In the genomic region with DNA sequence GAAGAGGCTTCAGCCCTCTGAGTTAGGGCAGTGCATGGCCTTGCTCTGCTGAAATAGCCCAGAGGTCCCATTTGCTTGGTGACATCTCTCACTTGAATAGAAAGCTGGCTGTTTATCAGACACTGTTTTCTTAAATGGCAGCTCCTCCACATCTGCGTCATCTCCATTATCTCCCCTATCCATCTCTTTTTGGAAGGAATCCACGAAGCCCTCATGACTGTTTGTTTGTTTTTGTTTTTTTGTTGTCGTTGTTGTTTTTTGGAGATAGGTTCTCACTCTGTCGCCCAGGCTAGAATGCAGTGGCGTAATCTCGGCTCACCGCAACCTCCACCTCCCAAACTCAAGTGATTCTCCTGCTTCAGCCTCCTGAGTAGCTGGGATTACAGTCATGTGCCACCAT, we compare ENCODE assay signal across 1 cellular context.
TF ChIP-seq lines count a peak whose summit lies in the region.

No MANE protein-coding gene starts in this region.

TF ChIP-seq in HepG2, 621 proteins besides CTCF, POLR2A, EP300 and RAD21:
- TF ChIP-seq, protein P1, sequence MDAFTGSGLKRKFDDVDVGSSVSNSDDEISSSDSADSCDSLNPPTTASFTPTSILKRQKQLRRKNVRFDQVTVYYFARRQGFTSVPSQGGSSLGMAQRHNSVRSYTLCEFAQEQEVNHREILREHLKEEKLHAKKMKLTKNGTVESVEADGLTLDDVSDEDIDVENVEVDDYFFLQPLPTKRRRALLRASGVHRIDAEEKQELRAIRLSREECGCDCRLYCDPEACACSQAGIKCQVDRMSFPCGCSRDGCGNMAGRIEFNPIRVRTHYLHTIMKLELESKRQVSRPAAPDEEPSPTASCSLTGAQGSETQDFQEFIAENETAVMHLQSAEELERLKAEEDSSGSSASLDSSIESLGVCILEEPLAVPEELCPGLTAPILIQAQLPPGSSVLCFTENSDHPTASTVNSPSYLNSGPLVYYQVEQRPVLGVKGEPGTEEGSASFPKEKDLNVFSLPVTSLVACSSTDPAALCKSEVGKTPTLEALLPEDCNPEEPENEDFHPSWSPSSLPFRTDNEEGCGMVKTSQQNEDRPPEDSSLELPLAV (CRISPR knock-in tag; conservative IDR thresholded peaks at IDR 0.05; ENCODE audit: low read depth): no peak
- TF ChIP-seq ZNF792 (CRISPR knock-in tag; IDR thresholded peaks at IDR 0.05) (no peak), ZNF17 (CRISPR knock-in tag; IDR thresholded peaks at IDR 0.05) (no peak), GTF2F1 (IDR thresholded peaks at IDR 0.05; ENCODE audit: low read length) (no peak), E2F1 (CRISPR knock-in tag; IDR thresholded peaks at IDR 0.05) (no peak), ELK4 (CRISPR knock-in tag; IDR thresholded peaks at IDR 0.05; ENCODE audit: borderline replicate concordance) (no peak), ZNF597 (CRISPR knock-in tag; IDR thresholded peaks at IDR 0.05) (no peak), HNF4G (IDR thresholded peaks at IDR 0.05; ENCODE audit: borderline replicate concordance, low read depth, low read length) (no peak), HNF4G (CRISPR knock-in tag; IDR thresholded peaks at IDR 0.05; ENCODE audit: borderline replicate concordance, low read depth) (no peak), SNAPC2 (CRISPR knock-in tag; IDR thresholded peaks at IDR 0.05) (no peak)
- TF ChIP-seq, protein P2, sequence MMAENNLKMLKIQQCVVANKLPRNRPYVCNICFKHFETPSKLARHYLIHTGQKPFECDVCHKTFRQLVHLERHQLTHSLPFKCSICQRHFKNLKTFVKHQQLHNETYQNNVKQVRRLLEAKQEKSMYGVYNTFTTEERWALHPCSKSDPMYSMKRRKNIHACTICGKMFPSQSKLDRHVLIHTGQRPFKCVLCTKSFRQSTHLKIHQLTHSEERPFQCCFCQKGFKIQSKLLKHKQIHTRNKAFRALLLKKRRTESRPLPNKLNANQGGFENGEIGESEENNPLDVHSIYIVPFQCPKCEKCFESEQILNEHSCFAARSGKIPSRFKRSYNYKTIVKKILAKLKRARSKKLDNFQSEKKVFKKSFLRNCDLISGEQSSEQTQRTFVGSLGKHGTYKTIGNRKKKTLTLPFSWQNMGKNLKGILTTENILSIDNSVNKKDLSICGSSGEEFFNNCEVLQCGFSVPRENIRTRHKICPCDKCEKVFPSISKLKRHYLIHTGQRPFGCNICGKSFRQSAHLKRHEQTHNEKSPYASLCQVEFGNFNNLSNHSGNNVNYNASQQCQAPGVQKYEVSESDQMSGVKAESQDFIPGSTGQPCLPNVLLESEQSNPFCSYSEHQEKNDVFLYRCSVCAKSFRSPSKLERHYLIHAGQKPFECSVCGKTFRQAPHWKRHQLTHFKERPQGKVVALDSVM (CRISPR knock-in tag; IDR thresholded peaks at IDR 0.05): no peak
- TF ChIP-seq, protein P3, sequence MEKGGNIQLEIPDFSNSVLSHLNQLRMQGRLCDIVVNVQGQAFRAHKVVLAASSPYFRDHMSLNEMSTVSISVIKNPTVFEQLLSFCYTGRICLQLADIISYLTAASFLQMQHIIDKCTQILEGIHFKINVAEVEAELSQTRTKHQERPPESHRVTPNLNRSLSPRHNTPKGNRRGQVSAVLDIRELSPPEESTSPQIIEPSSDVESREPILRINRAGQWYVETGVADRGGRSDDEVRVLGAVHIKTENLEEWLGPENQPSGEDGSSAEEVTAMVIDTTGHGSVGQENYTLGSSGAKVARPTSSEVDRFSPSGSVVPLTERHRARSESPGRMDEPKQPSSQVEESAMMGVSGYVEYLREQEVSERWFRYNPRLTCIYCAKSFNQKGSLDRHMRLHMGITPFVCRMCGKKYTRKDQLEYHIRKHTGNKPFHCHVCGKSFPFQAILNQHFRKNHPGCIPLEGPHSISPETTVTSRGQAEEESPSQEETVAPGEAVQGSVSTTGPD (CRISPR knock-in tag; IDR thresholded peaks at IDR 0.05): no peak
